ENCODE assay signal across 21 cellular contexts in genomic region chr16:11595908-11596504, GRCh38. TPM values are rescaled to one million over a fixed set of nuclear protein-coding genes. Genes with fewer than 3 reads are reported as not detected.
DNase-seq lines count a peak whose midpoint lies in the region; ATAC-seq and TF ChIP-seq lines count a peak whose summit lies in the region.
"Had no signal": no experiment of that assay in that cellular context is flagged by ENCODE, and none has a peak within 500 bp of the region (broad histone marks: within the 10 kb centered on the region; RNA-seq: fewer than 3 reads in every experiment).

No MANE protein-coding gene starts in this region.

- peaks cover 12% of the 10 kb centered on the region for H3K4me1 Mint-ChIP-seq in central memory CD8-positive, alpha-beta T cell

- H3K4me3 ChIP-seq in right cardiac atrium (ENCODE audit: low read length), result no peak overlapping the region
- H3K4me3 ChIP-seq in heart right ventricle, result no peak overlapping the region
- no peak overlapping the region for H3K4me3 ChIP-seq in mesendoderm (ENCODE audit: low read length)
- H3K4me3 ChIP-seq in vagina, result no peak overlapping the region
- H3K4me3 ChIP-seq: BLaER1 had no signal

- peak overlapping the region; percentile 49 for H3K27ac Mint-ChIP-seq in central memory CD8-positive, alpha-beta T cell (ENCODE audit: low read depth)
- H3K27ac Mint-ChIP-seq: activated naive CD4-positive, alpha-beta T cell treated with anti-CD3 and anti-CD28 coated beads for 36 hours had no signal

- H3K36me3 Mint-ChIP-seq in central memory CD8-positive, alpha-beta T cell (ENCODE audit: insufficient read depth), result no peaks in the 10 kb centered on the region

- no peak overlapping the region for H4K8ac ChIP-seq in mesendoderm (ENCODE audit: low read depth, low read length)

- H3K9me3 ChIP-seq in right cardiac atrium (ENCODE audit: control insufficient read depth, low read length), result no peaks in the 10 kb centered on the region
- H3K9me3 ChIP-seq in heart right ventricle, result no peaks in the 10 kb centered on the region
- no peaks in the 10 kb centered on the region for H3K9me3 ChIP-seq in vagina
- H3K9me3 ChIP-seq: BLaER1 had no signal

- POLR2A ChIA-PET in GM10248 (lab: Yijun Ruan, JAX), result no interaction called here

- H2BK120ac ChIP-seq in mesendoderm (ENCODE audit: low read depth, low read length), result no peak overlapping the region

- H3K36me3 ChIP-seq in heart right ventricle, result no peaks in the 10 kb centered on the region
- no peaks in the 10 kb centered on the region for H3K36me3 ChIP-seq in mesendoderm (ENCODE audit: control insufficient read depth, insufficient read depth, low read length)
- no peaks in the 10 kb centered on the region for H3K36me3 ChIP-seq in vagina
- H3K36me3 ChIP-seq: BLaER1 had no signal

- no peaks in the 10 kb centered on the region for H3K27me3 Mint-ChIP-seq in central memory CD8-positive, alpha-beta T cell

- DNase-seq in right cardiac atrium, result peak in 2 of 3 donors; percentile 5 to 40
- DNase-seq in heart right ventricle, result no peak
- DNase-seq in central memory CD8-positive, alpha-beta T cell (ENCODE audit: low spot score in 2 of 2), result no peak
- no peak for DNase-seq in mesendoderm
- no peak for DNase-seq in vagina (ENCODE audit: extremely low spot score in 2 of 2)
- no peak for DNase-seq in GM10248 (ENCODE audit: extremely low spot score)
- DNase-seq: activated naive CD4-positive, alpha-beta T cell treated with anti-CD3 and anti-CD28 coated beads for 36 hours; activated T-cell treated with anti-CD3 and anti-CD28 coated beads, Interleukin-2, amount 50 U/mL, for 48 hours; caudate nucleus; foreskin keratinocyte; KBM-7; kidney glomerular epithelial cell; midbrain; NCI-H1930; T1000 had no signal

- no peak overlapping the region for H3K23ac ChIP-seq in mesendoderm (ENCODE audit: low read length)

- H3K4ac ChIP-seq in mesendoderm (ENCODE audit: low read depth, low read length), result no peak overlapping the region

- intact Hi-C loops in right cardiac atrium (cut with DNase I) (no loop called here), heart right ventricle (cut with DNase I) (no loop called here), vagina (cut with DNase I) (no loop called here)

- no peaks in the 10 kb centered on the region for H3K4me1 ChIP-seq in right cardiac atrium (ENCODE audit: control insufficient read depth, insufficient read depth, low read length)
- H3K4me1 ChIP-seq in heart right ventricle, result peaks cover 0 to 47% (median 5%) of the 10 kb centered on the region in 9 donors
- no peaks in the 10 kb centered on the region for H3K4me1 ChIP-seq in mesendoderm (ENCODE audit: control insufficient read depth, low read depth, low read length)
- H3K4me1 ChIP-seq in vagina, result peaks cover 33% of the 10 kb centered on the region
- H3K4me1 ChIP-seq: foreskin keratinocyte had no signal

- no peak overlapping the region for H3K18ac ChIP-seq in mesendoderm (ENCODE audit: low read length)

- H3K9ac ChIP-seq in mesendoderm (ENCODE audit: low read length), result no peak overlapping the region
- H3K9ac ChIP-seq: BLaER1 had no signal

- WGBS in right cardiac atrium, result 84% methylated on average over 9 of the region's 9 CpGs
- WGBS in heart right ventricle, 2 donors, result 83 to 89% methylated on average over 9 of the region's 9 CpGs
- WGBS in mesendoderm (ENCODE audit: extremely low coverage, insufficient coverage, low lambda C conversion rate), result no CpG with 5 or more reads among the region's 9 CpGs

- no peak overlapping the region for H3K27ac ChIP-seq in right cardiac atrium (ENCODE audit: low read length)
- H3K27ac ChIP-seq in heart right ventricle, result peak overlapping the region in 3 of 10 donors; percentile 10 to 53 (median 44)
- no peak overlapping the region for H3K27ac ChIP-seq in mesendoderm (ENCODE audit: low read depth, low read length)
- peak overlapping the region; percentile 85 for H3K27ac ChIP-seq in vagina
- H3K27ac ChIP-seq: foreskin keratinocyte had no signal

- no peak overlapping the region for H4K5ac ChIP-seq in mesendoderm (ENCODE audit: low read length)

- TF ChIP-seq POLR2A in vagina (IDR thresholded peaks at IDR 0.05), result no peak

- ATAC-seq in right cardiac atrium (no peak), heart right ventricle (no peak), GM19324 (IDR thresholded peaks at IDR 0.05; ENCODE audit: low FRiP score, unreplicated experiment) (no peak), HG03039 (IDR thresholded peaks at IDR 0.05; ENCODE audit: unreplicated experiment) (no peak)
- ATAC-seq in central memory CD8-positive, alpha-beta T cell (replicated peaks; ENCODE audit: extremely low read depth, poor library complexity, severe bottlenecking), result no peak
- ATAC-seq: activated CD4-positive, CD25-positive, alpha-beta regulatory T cell treated with anti-CD3 and anti-CD28 coated beads, Interleukin-2, amount 50 U/mL, for 24 hours; SK-N-SH treated with all-trans-retinoic acid at 6 μM for 48 hours had no signal

- H2BK5ac ChIP-seq in mesendoderm (ENCODE audit: low read length), result no peak overlapping the region

- H3K4me2 ChIP-seq in mesendoderm (ENCODE audit: low read length), result no peak overlapping the region

- peak overlapping the region; percentile 15 for H3K56ac ChIP-seq in mesendoderm (ENCODE audit: low read length)

- H2BK15ac ChIP-seq in mesendoderm (replicated peaks; ENCODE audit: low read depth), result no peak overlapping the region

- no peaks in the 10 kb centered on the region for H3K79me2 ChIP-seq in mesendoderm (ENCODE audit: control insufficient read depth, insufficient read depth, low read length)

- H3K4me3 Mint-ChIP-seq in central memory CD8-positive, alpha-beta T cell, result no peak overlapping the region
- H3K4me3 Mint-ChIP-seq: activated naive CD4-positive, alpha-beta T cell treated with anti-CD3 and anti-CD28 coated beads for 36 hours; neural crest cell had no signal

- CTCF ChIA-PET in GM10248 (lab: Yijun Ruan, JAX), result interaction anchor here (1.3 kb wide), 1 partner anchor 10 kb away, joined by 3 read pairs; the partner anchor contains the start of gene LITAF

- no peaks in the 10 kb centered on the region for H3K27me3 ChIP-seq in right cardiac atrium (ENCODE audit: control insufficient read depth, insufficient read depth)
- H3K27me3 ChIP-seq in heart right ventricle, result no peaks in the 10 kb centered on the region
- H3K27me3 ChIP-seq in mesendoderm (ENCODE audit: insufficient read depth, low read length, poor library complexity), result no peaks in the 10 kb centered on the region
- H3K27me3 ChIP-seq in vagina, result no peaks in the 10 kb centered on the region
- H3K27me3 ChIP-seq: BLaER1, foreskin keratinocyte had no signal

- no peaks in the 10 kb centered on the region for H3K9me3 Mint-ChIP-seq in central memory CD8-positive, alpha-beta T cell
- H3K9me3 Mint-ChIP-seq: activated naive CD4-positive, alpha-beta T cell treated with anti-CD3 and anti-CD28 coated beads for 36 hours; neural crest cell had no signal

- H3K79me1 ChIP-seq in mesendoderm (ENCODE audit: low read length), result no peaks in the 10 kb centered on the region

- no peak overlapping the region for H2AK5ac ChIP-seq in mesendoderm (ENCODE audit: low read length)

- TF ChIP-seq CTCF in heart right ventricle (IDR thresholded peaks at IDR 0.05), result no peak
- no peak for TF ChIP-seq CTCF in vagina (IDR thresholded peaks at IDR 0.05)
- no peak for TF ChIP-seq CTCF in GM10248 (IDR thresholded peaks at IDR 0.05; ENCODE audit: control extremely low read depth, extremely low read depth, low read depth, missing control alignments)

RNA-seq across cellular contexts. Expression of gene LITAF, which starts 9.3 kb away (rescaled TPM):
- total RNA-seq in right cardiac atrium (10 to 100 TPM; 54.0 to 76.5 (median 65.3) TPM), heart right ventricle (10 to 100 TPM; 29.5 to 96.9 (median 41.6) TPM), vagina (111 TPM)
- polyA plus RNA-seq in right cardiac atrium (25.7 TPM), heart right ventricle (10 to 100 TPM; 13.3 to 19.2 TPM)
- polyA plus RNA-seq in mesendoderm (2013, experiment 1 of 2), result 69.9 TPM
- 73.4 TPM for polyA plus RNA-seq in mesendoderm (2013, experiment 2 of 2)

Comparison
In these comparisons a context has a peak if more than half of its experiments do, and no peak if none do; other contexts are left out.
1. DNase-seq: peak in right cardiac atrium (2 of 3); none in heart right ventricle (0 of 2), central memory CD8-positive, alpha-beta T cell (0 of 2), mesendoderm (single experiment), vagina (0 of 2) and GM10248 (single experiment).